In genomic region chr3:29050155-29050554, GRCh38 we compare ENCODE assay signal across 33 cellular contexts.
"Had no signal": no experiment of that assay in that cellular context is flagged by ENCODE, and none has a peak within 500 bp of the region (broad histone marks: within the 10 kb centered on the region; RNA-seq: fewer than 3 reads in every experiment).

No MANE protein-coding gene starts in this region.

- DNase-seq: activated effector memory CD4-positive, alpha-beta T cell treated with anti-CD3 and anti-CD28 coated beads, Interleukin-2, amount 50 U/mL, for 16 hours; activated effector memory CD4-positive, alpha-beta T cell treated with Interleukin-2 at 50 U/mL for 16 hours; activated gamma-delta T cell; activated gamma-delta T cell treated with Interleukin-2 at 50 U/mL for 16 hours; activated naive CD4-positive, alpha-beta T cell; activated naive CD4-positive, alpha-beta T cell treated with anti-CD3 and anti-CD28 coated beads for 36 hours; activated naive CD4-positive, alpha-beta T cell treated with anti-CD3 and anti-CD28 coated beads, Interleukin-2, amount 10 ng/mL, durations not matched to agents 7 days and 5 days; activated naive CD4-positive, alpha-beta T cell treated with anti-CD3 and anti-CD28 coated beads, Interleukin-2, amount 50 U/mL, for 16 hours; activated naive CD4-positive, alpha-beta T cell treated with Interleukin-2 at 50 U/mL for 16 hours; activated naive CD8-positive, alpha-beta T cell treated with anti-CD3 and anti-CD28 coated beads for 36 hours; activated naive CD8-positive, alpha-beta T cell treated with anti-CD3 and anti-CD28 coated beads, Interleukin-2, amount 10 ng/mL, durations not matched to agents 7 days and 5 days; activated naive CD8-positive, alpha-beta T cell treated with anti-CD3 and anti-CD28 coated beads, Interleukin-2, amount 50 U/mL, for 24 hours; activated T-cell treated with anti-CD3 and anti-CD28 coated beads, Interleukin-2, amount 50 U/mL, for 24 hours; activated T-cell treated with anti-CD3 and anti-CD28 coated beads, Interleukin-2, amount 50 U/mL, for 4 hours; activated T-cell treated with anti-CD3 and anti-CD28 coated beads, Interleukin-2, amount 50 U/mL, for 48 hours; activated T-cell treated with anti-CD3 and anti-CD28 coated beads, Interleukin-2, amount 50 U/mL, for 72 hours; adrenal gland; amniotic stem cell; amygdala; anterior cingulate cortex; aorta; body of pancreas; brain microvascular endothelial cell; caudate nucleus; central memory CD4-positive, alpha-beta T cell; cerebellar nuclear complex had no signal

- FAIRE-seq: astrocyte, colon had no signal

- H3K27me3 ChIP-seq: adrenal gland, ascending aorta, body of pancreas, brain microvascular endothelial cell, breast epithelium, cardiac muscle cell had no signal

- H3K36me3 ChIP-seq: adrenal gland, ascending aorta, brain microvascular endothelial cell, breast epithelium, cardiac muscle cell had no signal

- H3K4me3 ChIP-seq: adrenal gland, ascending aorta, body of pancreas, breast epithelium, cardiac muscle cell had no signal

- ATAC-seq: activated naive CD4-positive, alpha-beta T cell treated with anti-CD3 and anti-CD28 coated beads, Interleukin-2, amount 50 U/mL, for 72 hours; activated naive CD8-positive, alpha-beta T cell treated with anti-CD3 and anti-CD28 coated beads, Interleukin-2, amount 50 U/mL, for 24 hours; activated T-cell treated with anti-CD3 and anti-CD28 coated beads, Interleukin-2, amount 50 U/mL, for 4 hours; activated T-cell treated with anti-CD3 and anti-CD28 coated beads, Interleukin-2, amount 50 U/mL, for 72 hours; activated T-helper 17 cell treated with anti-CD3 and anti-CD28 coated beads, Interleukin-2, amount 50 U/mL, for 72 hours; body of pancreas had no signal
